26 cellular contexts compared by ENCODE assay signal in genomic region chr18:13542520-13542847, GRCh38.
DNase-seq lines count a peak whose midpoint lies in the region; ATAC-seq, FAIRE-seq and TF ChIP-seq lines count a peak whose summit lies in the region.
"Had no signal": no experiment of that assay in that cellular context is flagged by ENCODE, and none has a peak within 500 bp of the region (broad histone marks: within the 10 kb centered on the region; RNA-seq: fewer than 3 reads in every experiment).

No MANE protein-coding gene starts in this region.

- H3K27ac ChIP-seq in 22Rv1 (peak overlapping the region; percentile 65), C4-2B (peak overlapping the region; percentile 12; the same call in 1 of the 2 replicates), rectal smooth muscle tissue (ENCODE audit: low read depth, low read length) (peak overlapping the region; percentile 75)
- H3K27ac ChIP-seq: adrenal gland, brain microvascular endothelial cell, gastrocnemius medialis, RWPE1, skin epidermis had no signal

- H3K4me3 ChIP-seq in rectal smooth muscle tissue (ENCODE audit: low read length) = peak overlapping the region; percentile 1
- H3K4me3 ChIP-seq in MG63 = no peak overlapping the region
- H3K4me3 ChIP-seq: adrenal gland, esophagus squamous epithelium, gastrocnemius medialis, GM23338, skin epidermis had no signal

- H3K27me3 ChIP-seq in rectal smooth muscle tissue (ENCODE audit: control insufficient read depth, insufficient read depth, low read length) (no peaks in the 10 kb centered on the region), MG63 (no peaks in the 10 kb centered on the region)
- H3K27me3 ChIP-seq: adrenal gland, brain microvascular endothelial cell, esophagus squamous epithelium, gastrocnemius medialis had no signal

- no peaks in the 10 kb centered on the region for H3K9me3 ChIP-seq in MG63
- H3K9me3 ChIP-seq: adrenal gland, esophagus squamous epithelium, gastrocnemius medialis, prostate gland had no signal

- TF ChIP-seq CTCF in 22Rv1 (IDR thresholded peaks at IDR 0.05) = no peak
- TF ChIP-seq CTCF in C4-2B (conservative IDR thresholded peaks at IDR 0.05) = no peak

- intact Hi-C loops in left ventricle myocardium superior (cut with micrococcal nuclease) = no loop called here

- peak; percentile 24 for ATAC-seq in left ventricle myocardium superior
- ATAC-seq: GM23338, SK-N-SH treated with all-trans-retinoic acid at 6 μM for 48 hours had no signal

- no peak for FAIRE-seq in urothelium cell line (lab: Jason Lieb, UNC)
- FAIRE-seq: colon, G401.6, GM18507 had no signal

- H3K4me1 ChIP-seq in rectal smooth muscle tissue (ENCODE audit: control insufficient read depth, insufficient read depth, low read length) = peaks cover 47% of the 10 kb centered on the region

- H3K36me3 ChIP-seq in rectal smooth muscle tissue (ENCODE audit: control insufficient read depth, insufficient read depth, low read length) (no peaks in the 10 kb centered on the region), MG63 (no peaks in the 10 kb centered on the region)
- H3K36me3 ChIP-seq: adrenal gland, brain microvascular endothelial cell, esophagus squamous epithelium, gastrocnemius medialis, prostate gland had no signal

- H3K9ac ChIP-seq in rectal smooth muscle tissue (ENCODE audit: low read length) = no peak overlapping the region

- DNase-seq in left ventricle myocardium superior (no peak), urothelium cell line (ENCODE audit: low spot score) (no peak), MG63 (no peak), medulla oblongata (ENCODE audit: extremely low spot score) (no peak)
- DNase-seq: brain microvascular endothelial cell; CD4-positive, CD25-positive, alpha-beta regulatory T cell; esophagus squamous epithelium; gastrocnemius medialis; KBM-7; MM.1S; NCI-H1436; NCI-H774; stimulated activated CD4-positive, alpha-beta T cell treated with anti-CD3 and anti-CD28 coated beads, Interleukin-1b, Interleukin-23, amount 100 ng/mL, for 48 hours; T-helper 2 cell had no signal

Comparison
In these comparisons a context has a peak if more than half of its experiments do, and no peak if none do; other contexts are left out.
1. H3K27ac ChIP-seq: peak in every context shown above with its lines; median percentile 75 in rectal smooth muscle tissue; 65 in 22Rv1; 12 in C4-2B.